In the genomic region with DNA sequence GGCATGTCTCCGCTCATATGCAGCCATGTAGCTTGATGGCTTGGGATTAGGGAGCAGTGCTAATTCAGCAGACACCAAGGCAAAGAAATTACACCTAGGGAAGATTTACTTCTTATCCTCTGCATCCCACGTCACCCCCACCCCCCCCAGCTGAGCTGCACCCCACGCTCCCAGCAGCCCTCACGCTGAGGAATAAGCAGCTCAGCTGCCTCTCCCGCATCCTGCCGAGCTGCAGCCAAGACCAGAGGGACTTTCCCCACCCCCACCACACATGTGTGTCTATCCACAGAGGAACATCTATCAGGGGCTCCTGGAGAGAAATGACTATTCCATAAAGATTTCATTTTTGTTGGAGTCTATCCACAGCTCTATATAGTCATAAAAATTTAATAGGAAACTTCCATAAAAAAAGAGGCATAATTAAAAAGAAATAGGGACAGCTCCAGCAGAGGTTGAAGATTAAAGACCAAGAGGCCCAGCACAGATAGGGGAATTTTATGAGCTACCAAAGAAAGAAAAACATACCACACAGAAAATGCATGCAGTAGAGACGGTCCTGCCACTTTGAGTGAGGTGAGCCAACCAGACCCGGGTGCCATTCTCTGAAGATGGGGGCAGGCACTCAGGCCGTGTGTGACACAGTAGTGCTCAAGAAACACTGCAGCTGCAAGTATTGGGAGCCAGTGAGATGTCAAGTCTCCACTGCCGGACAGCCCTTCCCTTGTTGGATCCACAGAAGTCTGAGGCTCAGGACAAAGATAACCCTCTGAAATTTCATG, we compare ENCODE assay signal across 8 cellular contexts.
DNase-seq lines count a peak whose midpoint lies in the region; TF ChIP-seq lines count a peak whose summit lies in the region.
"Not testable (repeated sequence)": the region's sequence is repeated elsewhere in the genome, so short reads cannot be mapped to it uniquely, and the experiment has no call there.

No MANE protein-coding gene starts in this region.

- not testable (repeated sequence) for H3K9me3 Mint-ChIP-seq in mesothelial cell of epicardium

- TF ChIP-seq CTCF in mesothelial cell of epicardium (IDR thresholded peaks at IDR 0.05; ENCODE audit: unreplicated experiment): not testable (repeated sequence)

- not testable (repeated sequence) for H3K36me3 Mint-ChIP-seq in mesothelial cell of epicardium

- peak overlapping the region; percentile 66 for H3K27ac Mint-ChIP-seq in mesothelial cell of epicardium

- not testable (repeated sequence) for H3K4me3 Mint-ChIP-seq in mesothelial cell of epicardium

- H3K27me3 Mint-ChIP-seq in mesothelial cell of epicardium (ENCODE audit: low read depth): not testable (repeated sequence)

- not testable (repeated sequence) for H3K4me1 Mint-ChIP-seq in mesothelial cell of epicardium

- DNase-seq in GM03348 (ENCODE audit: low spot score) (peak; percentile 54), T-helper 2 cell (peak in 3 of 5 experiments; percentile 14 to 57 (median 42)), activated T-cell treated with anti-CD3 and anti-CD28 coated beads for 24 hours (ENCODE audit: low read depth) (peak; percentile 68), amniotic epithelial cell (ENCODE audit: low read depth) (peak; percentile 43), fibroblast of the conjunctiva (ENCODE audit: low read depth) (peak; percentile 4), mesothelial cell of epicardium (ENCODE audit: low spot score in 2 of 2, unreplicated experiment in 2 of 2) (peak in 1 of 2 experiments; percentile 23), stromal cell of bone marrow (ENCODE audit: low read depth) (peak; percentile 37)
- peak; percentile 78 for DNase-seq in stimulated activated CD4-positive, alpha-beta T cell treated with anti-CD3 and anti-CD28 coated beads, Interleukin-1b, Interleukin-23, amount 100 ng/mL, for 48 hours
